Comparison of ENCODE assay signal across 8 cellular contexts in the genomic region with DNA sequence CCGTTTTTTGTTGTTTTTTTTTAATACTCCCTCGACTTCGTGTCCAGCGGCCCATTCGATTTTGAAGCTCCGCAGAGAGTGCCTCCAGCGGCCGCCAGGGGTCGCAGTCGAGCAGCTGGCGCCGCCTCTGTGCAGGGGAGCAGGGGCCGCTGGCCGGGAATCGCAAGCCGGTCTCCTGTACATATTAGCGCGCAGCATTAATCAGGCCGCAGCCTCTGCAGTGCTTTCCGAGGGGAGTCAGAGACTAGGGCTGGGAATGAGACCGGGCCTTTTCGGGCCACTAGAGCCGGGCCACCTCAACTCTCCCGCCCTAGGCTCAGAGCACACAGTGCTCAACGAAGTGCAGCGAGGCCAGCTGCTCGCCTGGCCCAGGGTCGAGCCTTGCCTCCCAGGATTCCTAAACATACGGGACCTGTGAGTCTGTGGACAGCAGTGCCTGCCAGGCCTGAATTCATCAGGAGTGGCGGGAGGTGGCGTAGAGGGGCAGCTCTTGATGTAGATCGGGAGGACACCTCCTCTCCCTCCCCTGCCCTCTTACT.
DNase-seq lines count a peak whose midpoint lies in the region; ATAC-seq and TF ChIP-seq lines count a peak whose summit lies in the region.

No MANE protein-coding gene starts in this region.

- CTCF ChIA-PET in mammary epithelial cell (lab: Charles Lee; ENCODE audit: low non-redundant PET), result interaction anchor here (0.6 to 0.8 kb wide), 2 partner anchors 84 to 704 kb away, joined by 8 to 17 read pairs; no protein-coding TSS in a partner anchor

- H4K20me1 ChIP-seq in mammary epithelial cell (ENCODE audit: insufficient read depth, low read length), result no peaks in the 10 kb centered on the region

- dilution Hi-C loops in mammary epithelial cell (cut with HindIII; ENCODE audit: low sequenced_read_pairs), result no loop called here

- no peaks in the 10 kb centered on the region for H3K9me3 ChIP-seq in mammary epithelial cell (replicated peaks; ENCODE audit: insufficient read depth, low read length)

- BruUV-seq in mammary epithelial cell (replicated peaks; lab: Mats Ljungman, UMichigan), result no TSS peak

- WGBS in mammary epithelial cell (ENCODE audit: low coverage, missing lambda C conversion rate), result 38% methylated on average over 10 of the region's 32 CpGs

- ATAC-seq in GM21737 (IDR thresholded peaks at IDR 0.05; ENCODE audit: unreplicated experiment), result peak; percentile 78
- no peak for ATAC-seq in HG03378 (IDR thresholded peaks at IDR 0.05; ENCODE audit: unreplicated experiment)

- H3K9ac ChIP-seq in mammary epithelial cell (ENCODE audit: insufficient read depth, low read length), result no peak overlapping the region

- peak; percentile 99 for TF ChIP-seq CTCF in WI38 (IDR thresholded peaks at IDR 0.05; ENCODE audit: low read depth, low read length)
- peak; percentile 61 to 96 for TF ChIP-seq CTCF in mammary epithelial cell (conservative IDR thresholded peaks at IDR 0.05 in 1 of 2, IDR thresholded peaks at IDR 0.05 in 1 of 2; ENCODE audit: extremely low read depth in 1 of 2, insufficient read depth in 1 of 2, low read depth in 1 of 2, low read length in 2 of 2)

- no peak overlapping the region for H2AFZ ChIP-seq in mammary epithelial cell (ENCODE audit: low read depth, low read length)

- H3K4me1 ChIP-seq in mammary epithelial cell (ENCODE audit: insufficient read depth, low read length), result no peaks in the 10 kb centered on the region

- H3K4me3 ChIP-seq in WI38 (ENCODE audit: low read depth, low read length), result 0 out of 2 replicates have a peak overlapping the region, but pooled peaks have one; percentile 6
- H3K4me3 ChIP-seq in mammary epithelial cell (replicated peaks in 1 of 3; ENCODE audit: insufficient read depth in 1 of 3, low read depth in 2 of 3, low read length in 3 of 3), result no peak overlapping the region

- in situ Hi-C loops in mammary epithelial cell (cut with MboI; ENCODE audit: low sequenced_read_pairs in 2 of 2), result loop anchor here (10.0 to 25.0 kb wide), 4 partner anchors 256 to 884 kb away; no protein-coding TSS in a partner anchor

- H3K36me3 ChIP-seq in mammary epithelial cell (ENCODE audit: insufficient read depth, low read length), result no peaks in the 10 kb centered on the region

- H3K27ac ChIP-seq in mammary epithelial cell (ENCODE audit: insufficient read depth, low read depth, low read length), result no peak overlapping the region

- H3K4me2 ChIP-seq in mammary epithelial cell (ENCODE audit: insufficient read depth, low read depth, low read length), result no peak overlapping the region

- no peaks in the 10 kb centered on the region for H3K79me2 ChIP-seq in mammary epithelial cell (ENCODE audit: insufficient read depth, low read length)

- H3K27me3 ChIP-seq in mammary epithelial cell (ENCODE audit: insufficient read depth, low read length), result peaks cover 2% of the 10 kb centered on the region

- peak; percentile 30 for DNase-seq in DMS 273 treated with DMSO at 0.1 percent for 48 hours (lab: John Stamatoyannopoulos, UW)
- peak; percentile 81 for DNase-seq in NCI-H1092 treated with DMSO at 0.1 percent for 48 hours (lab: John Stamatoyannopoulos, UW)
- DNase-seq in mammary epithelial cell, result peak; percentile 45
- DNase-seq in islet precursor cell, result peak; percentile 92
- DNase-seq in stimulated activated CD4-positive, alpha-beta T cell treated with anti-CD3 and anti-CD28 coated beads, Interleukin-15, amount 100 ng/mL, for 24 hours, result peak; percentile 73

- intact Hi-C loops in mammary epithelial cell (cut with micrococcal nuclease), result loop anchor here (1.0 to 10.0 kb wide), 6 partner anchors 84 to 888 kb away; no protein-coding TSS in a partner anchor

Comparison
In these comparisons a context has a peak if more than half of its experiments do, and no peak if none do; other contexts are left out.
1. DNase-seq: peak in every context shown above with its lines; median percentile 92 in islet precursor cell; 81 in NCI-H1092 treated with DMSO at 0.1 percent for 48 hours; 73 in stimulated activated CD4-positive, alpha-beta T cell treated with anti-CD3 and anti-CD28 coated beads, Interleukin-15, amount 100 ng/mL, for 24 hours; 45 in mammary epithelial cell; 30 in DMS 273 treated with DMSO at 0.1 percent for 48 hours.